In genomic region chr3:77859131-77859530, GRCh38 we compare ENCODE assay signal across 24 cellular contexts.
DNase-seq lines count a peak whose midpoint lies in the region; ATAC-seq, FAIRE-seq and TF ChIP-seq lines count a peak whose summit lies in the region.
"Had no signal": no experiment of that assay in that cellular context is flagged by ENCODE, and none has a peak within 500 bp of the region (broad histone marks: within the 10 kb centered on the region; RNA-seq: fewer than 3 reads in every experiment).

No MANE protein-coding gene starts in this region.

- TF ChIP-seq POLR2A in HepG2 (IDR thresholded peaks at IDR 0.05; ENCODE audit: insufficient read depth in 1 of 2, low read depth in 2 of 2, low read length in 2 of 2) (no peak), right lobe of liver (IDR thresholded peaks at IDR 0.05) (no peak), IMR-90 (IDR thresholded peaks at IDR 0.05; ENCODE audit: low read depth, low read length) (no peak)

- H2BK120ac ChIP-seq in IMR-90 (ENCODE audit: low read depth, low read length): no peak overlapping the region

- H3K56ac ChIP-seq in IMR-90 (ENCODE audit: extremely low read depth, insufficient read depth, low read length): no peak overlapping the region

- H3K14ac ChIP-seq in IMR-90 (replicated peaks; ENCODE audit: low read depth, low read length): no peak overlapping the region

- TF ChIP-seq RAD21 in HepG2 (CRISPR knock-in tag; IDR thresholded peaks at IDR 0.05) (no peak), IMR-90 (IDR thresholded peaks at IDR 0.05; ENCODE audit: low read length) (no peak)

- no peak overlapping the region for H2BK15ac ChIP-seq in IMR-90 (ENCODE audit: low read depth, low read length)

- H3K4me1 ChIP-seq in HepG2 (ENCODE audit: insufficient read depth, low read length) (no peaks in the 10 kb centered on the region), right lobe of liver (no peaks in the 10 kb centered on the region), IMR-90 (ENCODE audit: control insufficient read depth, insufficient read depth, low read length) (no peaks in the 10 kb centered on the region)
- H3K4me1 ChIP-seq: BE2C, BLaER1 had no signal

- no TSS peak for BruUV-seq in HepG2 (replicated peaks; lab: Mats Ljungman, UMichigan)
- no TSS peak for BruUV-seq in IMR-90 (replicated peaks; lab: Mats Ljungman, UMichigan)

- H4K8ac ChIP-seq in IMR-90 (ENCODE audit: low read depth in 2 of 2, low read length in 2 of 2): no peak overlapping the region

- intact Hi-C loops in HepG2 (cut with micrococcal nuclease; ENCODE audit: unreplicated experiment): no loop called here
- intact Hi-C loops in right lobe of liver (cut with DNase I): no loop called here
- intact Hi-C loops in IMR-90 (cut with micrococcal nuclease): no loop called here

- no peak overlapping the region for H3K27ac ChIP-seq in HepG2 (ENCODE audit: extremely low read length, insufficient read depth, low read length)
- H3K27ac ChIP-seq in right lobe of liver: no peak overlapping the region
- H3K27ac ChIP-seq in IMR-90 (ENCODE audit: insufficient read depth, low read length): no peak overlapping the region
- H3K27ac ChIP-seq: 22Rv1, BLaER1 had no signal

- in situ Hi-C loops in HepG2 (cut with HindIII; ENCODE audit: extremely low pct_ligation_motif_present, low pct_unique_long_range_greater_than_20kb): no loop called here
- in situ Hi-C loops in IMR-90 (cut with MboI; ENCODE audit: low sequenced_read_pairs): no loop called here

- dilution Hi-C loops in IMR-90 (cut with HindIII; ENCODE audit: low sequenced_read_pairs, unreplicated experiment): no loop called here

- no peak overlapping the region for H2BK5ac ChIP-seq in IMR-90 (ENCODE audit: low read depth, low read length, poor library complexity, severe bottlenecking)

- TF ChIP-seq CTCF in HepG2 (CRISPR knock-in tag; IDR thresholded peaks at IDR 0.05) (no peak), right lobe of liver (IDR thresholded peaks at IDR 0.05) (no peak), IMR-90 (conservative IDR thresholded peaks at IDR 0.05; ENCODE audit: low read depth, low read length) (no peak)

- no peaks in the 10 kb centered on the region for H3K9me1 ChIP-seq in IMR-90 (ENCODE audit: insufficient read depth, low read length)

- H3K9me3 ChIP-seq in HepG2 (ENCODE audit: low read length) (no peaks in the 10 kb centered on the region), right lobe of liver (no peaks in the 10 kb centered on the region), IMR-90 (ENCODE audit: control insufficient read depth, insufficient read depth, low read length) (no peaks in the 10 kb centered on the region)
- H3K9me3 ChIP-seq: BE2C, BLaER1 had no signal

- CTCF ChIA-PET in HepG2 (lab: Yijun Ruan, JAX; ENCODE audit: low intra/inter-chr PET ratio, low total read pairs): no interaction called here
- CTCF ChIA-PET in IMR-90 (lab: Yijun Ruan, JAX): no interaction called here

- no peak overlapping the region for H3K23ac ChIP-seq in IMR-90 (ENCODE audit: low read depth, low read length)

- H4K91ac ChIP-seq in IMR-90 (ENCODE audit: insufficient read depth, low read depth, low read length): no peak overlapping the region

- H3K9ac ChIP-seq in HepG2 (ENCODE audit: insufficient read depth, low read depth, low read length) (no peak overlapping the region), IMR-90 (ENCODE audit: low read depth, low read length) (no peak overlapping the region)
- H3K9ac ChIP-seq: BLaER1 had no signal

- no peaks in the 10 kb centered on the region for H4K20me1 ChIP-seq in HepG2 (ENCODE audit: insufficient read depth, low read length)
- no peaks in the 10 kb centered on the region for H4K20me1 ChIP-seq in IMR-90 (ENCODE audit: insufficient read depth, low read length)
- H4K20me1 ChIP-seq: BLaER1 had no signal

- H3K4ac ChIP-seq in IMR-90 (ENCODE audit: low read depth, low read length): no peak overlapping the region

- H3K27me3 ChIP-seq in HepG2 (ENCODE audit: control insufficient read depth in 1 of 2, insufficient read depth in 2 of 2, low read length in 2 of 2): no peaks in the 10 kb centered on the region
- no peaks in the 10 kb centered on the region for H3K27me3 ChIP-seq in right lobe of liver
- no peaks in the 10 kb centered on the region for H3K27me3 ChIP-seq in IMR-90 (ENCODE audit: control insufficient read depth, insufficient read depth, low read length)
- H3K27me3 ChIP-seq: BE2C, BLaER1 had no signal

- WGBS in HepG2 (ENCODE audit: low lambda C conversion rate): 9% methylated on average over 3 of the region's 3 CpGs
- 78% methylated on average over 3 of the region's 3 CpGs for WGBS in right lobe of liver (ENCODE audit: insufficient coverage, low coverage, low lambda C conversion rate, missing lambda C conversion rate)
- no CpG with 5 or more reads among the region's 3 CpGs for WGBS in IMR-90 (ENCODE audit: extremely low coverage in 2 of 2, insufficient read length in 1 of 2), 2 experiments

- TF ChIP-seq EP300 in HepG2 (IDR thresholded peaks at IDR 0.05; ENCODE audit: low read depth in 2 of 2, low read length in 2 of 2) (no peak), HepG2 (CRISPR knock-in tag; IDR thresholded peaks at IDR 0.05; ENCODE audit: borderline replicate concordance) (no peak)

- no peak overlapping the region for H2AK5ac ChIP-seq in IMR-90 (ENCODE audit: low read depth, low read length)

- H3K79me1 ChIP-seq in IMR-90 (ENCODE audit: low read depth in 1 of 2, low read length in 2 of 2): no peaks in the 10 kb centered on the region

- FAIRE-seq in HepG2 (lab: Jason Lieb, UNC): no peak
- FAIRE-seq: GM12878, GM12892, GM18507 had no signal

- no peak overlapping the region for H2BK20ac ChIP-seq in IMR-90 (ENCODE audit: low read depth, low read length)

- H3K79me2 ChIP-seq in HepG2 (ENCODE audit: insufficient read depth, low read length): no peaks in the 10 kb centered on the region

- no peak overlapping the region for H2AK9ac ChIP-seq in IMR-90 (replicated peaks; ENCODE audit: low read depth, low read length, poor library complexity)

- H4K5ac ChIP-seq in IMR-90 (ENCODE audit: low read depth, low read length): no peak overlapping the region

- H3K4me3 ChIP-seq in HepG2 (replicated peaks in 1 of 3; ENCODE audit: insufficient read depth in 1 of 3, low read depth in 2 of 3, low read length in 3 of 3) (no peak overlapping the region), right lobe of liver (no peak overlapping the region), IMR-90 (ENCODE audit: insufficient read depth, low read depth, low read length) (no peak overlapping the region)
- H3K4me3 ChIP-seq: BLaER1, GM12878 had no signal

- POLR2A ChIA-PET in HepG2 (lab: Yijun Ruan, JAX) (no interaction called here), IMR-90 (lab: Charles Lee; ENCODE audit: unreplicated experiment) (no interaction called here)

- DNase-seq in HepG2 (ENCODE audit: low spot score) (no peak), right lobe of liver (no peak), IMR-90 (no peak)
- DNase-seq: ACHN; BE2C; C1 segment of cervical spinal cord; CD4-positive, alpha-beta memory T cell; CD4-positive, CD25-positive, alpha-beta regulatory T cell; CD8-positive, alpha-beta memory T cell; COR-L47; DMS 273 treated with DMSO at 0.1 percent for 48 hours; DMS153; DMS53; DMS79; DND-41; EL; GDM1 had no signal

- no peak for ATAC-seq in HepG2
- no peak for ATAC-seq in right lobe of liver
- no peak for ATAC-seq in IMR-90 (ENCODE audit: low read depth)
- ATAC-seq in GM19452 (IDR thresholded peaks at IDR 0.05; ENCODE audit: unreplicated experiment): no peak
- ATAC-seq in HG03025 (IDR thresholded peaks at IDR 0.05; ENCODE audit: low FRiP score, unreplicated experiment): no peak
- ATAC-seq: GM12878 had no signal

- no peak overlapping the region for H3K18ac ChIP-seq in IMR-90 (ENCODE audit: low read depth, low read length)

- H3K4me2 ChIP-seq in HepG2 (ENCODE audit: low read depth, low read length) (no peak overlapping the region), IMR-90 (ENCODE audit: low read depth, low read length) (no peak overlapping the region)
- H3K4me2 ChIP-seq: BLaER1 had no signal

- H2AFZ ChIP-seq in HepG2 (ENCODE audit: low read length): no peak overlapping the region
- no peak overlapping the region for H2AFZ ChIP-seq in IMR-90 (replicated peaks; ENCODE audit: low read length, poor library complexity)

- H3K36me3 ChIP-seq in HepG2 (replicated peaks in 1 of 2; ENCODE audit: control insufficient read depth in 1 of 2, insufficient read depth in 2 of 2, low read length in 2 of 2) (no peaks in the 10 kb centered on the region), right lobe of liver (no peaks in the 10 kb centered on the region), IMR-90 (ENCODE audit: control insufficient read depth, insufficient read depth, low read length) (no peaks in the 10 kb centered on the region)
- H3K36me3 ChIP-seq: BE2C, BLaER1 had no signal

TF ChIP-seq in IMR-90, 13 proteins besides CTCF, POLR2A, EP300 and RAD21:
- TF ChIP-seq MAFK (IDR thresholded peaks at IDR 0.05; ENCODE audit: low read depth, low read length): peak; percentile 58
- no peak for TF ChIP-seq MAZ (IDR thresholded peaks at IDR 0.05; ENCODE audit: borderline replicate concordance, low read depth, low read length)
